In genomic region chr2:174553811-174554493, GRCh38 we compare ENCODE assay signal across 9 cellular contexts. TPM values are rescaled to one million over a fixed set of nuclear protein-coding genes. Genes with fewer than 3 reads are reported as not detected.
DNase-seq lines count a peak whose midpoint lies in the region; ATAC-seq and TF ChIP-seq lines count a peak whose summit lies in the region.
"Had no signal": no experiment of that assay in that cellular context is flagged by ENCODE, and none has a peak within 500 bp of the region (broad histone marks: within the 10 kb centered on the region; RNA-seq: fewer than 3 reads in every experiment).

No MANE protein-coding gene starts in this region.

- ATAC-seq in GM19035 (IDR thresholded peaks at IDR 0.05; ENCODE audit: unreplicated experiment) (peak; percentile 76), HG02885 (IDR thresholded peaks at IDR 0.05; ENCODE audit: poor library complexity, unreplicated experiment) (peak; percentile 84), HG02840 (IDR thresholded peaks at IDR 0.05; ENCODE audit: low FRiP score, unreplicated experiment) (no peak)
- ATAC-seq in naive thymus-derived CD8-positive, alpha-beta T cell = peak; percentile 43 to 47
- ATAC-seq: PC-3 had no signal

- H3K9me2 ChIP-seq in SU-DHL-6 (replicated peaks; ENCODE audit: insufficient read depth, low read length) = no peaks in the 10 kb centered on the region

- H3K4me2 ChIP-seq in SU-DHL-6 (ENCODE audit: low read depth, low read length, poor library complexity, severe bottlenecking) = peak overlapping the region; percentile 14

- no peaks in the 10 kb centered on the region for H3K27me3 Mint-ChIP-seq in naive thymus-derived CD8-positive, alpha-beta T cell

- peak overlapping the region; percentile 51 to 94 (median 83) for H3K27ac Mint-ChIP-seq in naive thymus-derived CD8-positive, alpha-beta T cell

- H3K9me3 ChIP-seq in SU-DHL-6 (ENCODE audit: insufficient read depth, low read length) = no peaks in the 10 kb centered on the region

- peaks cover 0 to 19% (median 3%) of the 10 kb centered on the region in 3 donors for H3K36me3 Mint-ChIP-seq in naive thymus-derived CD8-positive, alpha-beta T cell

- H2AFZ ChIP-seq in SU-DHL-6 (ENCODE audit: low read depth, low read length, severe bottlenecking) = no peak overlapping the region

- no peaks in the 10 kb centered on the region for H3K27me3 ChIP-seq in SU-DHL-6 (ENCODE audit: low read length)

- no peak for TF ChIP-seq CTCF in SU-DHL-6 (IDR thresholded peaks at IDR 0.05; ENCODE audit: insufficient read depth, low read length, poor library complexity, severe bottlenecking)

- H4K20me1 ChIP-seq in SU-DHL-6 (ENCODE audit: low read depth, low read length) = no peaks in the 10 kb centered on the region

- peak overlapping the region; percentile 1 to 79 (median 61) for H3K4me3 Mint-ChIP-seq in naive thymus-derived CD8-positive, alpha-beta T cell

- H3K79me2 ChIP-seq in SU-DHL-6 (ENCODE audit: insufficient read depth, low read length) = no peaks in the 10 kb centered on the region

- H3K36me3 ChIP-seq in SU-DHL-6 (ENCODE audit: low read length) = peaks cover 3% of the 10 kb centered on the region; the same call in 1 of the 2 replicates

- POLR2A ChIA-PET in naive thymus-derived CD8-positive, alpha-beta T cell (lab: Charles Lee) = interaction anchor here (1.0 to 3.5 kb wide), 3 partner anchors 14 to 68 kb away, joined by 3 to 22 read pairs (median 13); partner anchors contain the start of gene GPR155

- H3K27ac ChIP-seq in SU-DHL-6 (ENCODE audit: low read depth, low read length) = peak overlapping the region; percentile 61

- peaks cover 41% of the 10 kb centered on the region for H3F3A ChIP-seq in SU-DHL-6 (ENCODE audit: insufficient read depth)

- DNase-seq in naive thymus-derived CD8-positive, alpha-beta T cell = peak in 4 of 10 donors; percentile 18 to 25 (median 20)
- no peak for DNase-seq in HPDE6-E6E7 (ENCODE audit: extremely low spot score)
- DNase-seq in activated CD8-positive, alpha-beta memory T cell treated with anti-CD3 and anti-CD28 coated beads, Interleukin-2, amount 50 U/mL, for 48 hours = no peak
- DNase-seq: PC-3 had no signal

- H3K4me3 ChIP-seq in SU-DHL-6 (ENCODE audit: insufficient read depth, low read length, poor library complexity, severe bottlenecking) = no peak overlapping the region

- H3K9me3 Mint-ChIP-seq in naive thymus-derived CD8-positive, alpha-beta T cell = no peaks in the 10 kb centered on the region

- H3K9ac ChIP-seq in SU-DHL-6 (ENCODE audit: low read length) = no peak overlapping the region

- H3K4me1 Mint-ChIP-seq in naive thymus-derived CD8-positive, alpha-beta T cell = peaks cover 11 to 60% (median 42%) of the 10 kb centered on the region in 4 donors

RNA-seq across cellular contexts. Expression of gene WIPF1, which starts 43.7 kb away (rescaled TPM):
- total RNA-seq in naive thymus-derived CD8-positive, alpha-beta T cell = 100 to 1,000 TPM; 408 to 419 TPM
- 100 to 1,000 TPM in 2 of 3 donors, 10 to 100 TPM in 1; 97.5 to 116 (median 103) TPM for polyA plus RNA-seq in naive thymus-derived CD8-positive, alpha-beta T cell
- total RNA-seq: HT-29 had no signal
